18 cellular contexts compared by ENCODE assay signal in the genomic region with DNA sequence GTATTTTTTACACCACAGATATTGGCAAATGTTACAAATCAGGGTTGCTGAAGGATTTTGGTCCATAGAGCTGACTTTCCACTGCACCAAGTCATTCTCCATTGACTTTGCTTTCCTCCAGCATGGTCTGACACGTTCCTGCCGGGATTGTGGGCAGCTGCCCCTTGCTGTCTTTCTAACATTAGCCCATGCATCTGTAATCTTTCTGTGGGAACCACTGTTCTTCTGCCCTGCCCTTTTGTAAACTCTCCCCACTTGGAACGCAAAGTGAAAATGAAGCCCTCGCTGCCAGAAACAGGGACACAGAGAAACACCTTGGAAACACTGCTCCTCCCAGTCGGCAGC.
DNase-seq lines count a peak whose midpoint lies in the region; ATAC-seq and TF ChIP-seq lines count a peak whose summit lies in the region.
"Had no signal": no experiment of that assay in that cellular context is flagged by ENCODE, and none has a peak within 500 bp of the region (broad histone marks: within the 10 kb centered on the region; RNA-seq: fewer than 3 reads in every experiment).

No MANE protein-coding gene starts in this region.

- no peaks in the 10 kb centered on the region for H3K36me3 Mint-ChIP-seq in natural killer cell treated with Interleukin-12 subunit alpha and Interleukin-12 subunit beta and Interleukin-15 and Interleukin-18, amount 100 ng/mL, for 72 hours
- H3K36me3 Mint-ChIP-seq: activated naive CD8-positive, alpha-beta T cell treated with anti-CD3 and anti-CD28 coated beads for 36 hours had no signal

- TF ChIP-seq POLR2A in transverse colon (IDR thresholded peaks at IDR 0.05), result no peak

- peaks cover 56 to 58% of the 10 kb centered on the region in 2 donors for H3K4me1 Mint-ChIP-seq in natural killer cell treated with Interleukin-12 subunit alpha and Interleukin-12 subunit beta and Interleukin-15 and Interleukin-18, amount 100 ng/mL, for 72 hours (ENCODE audit: low read depth in 2 of 2)

- WGBS in transverse colon (ENCODE audit: low coverage in 1 of 2), 2 donors, result 37 to 46% methylated on average over 2 to 5 of the region's 5 CpGs

- H3K27me3 ChIP-seq in dorsolateral prefrontal cortex (no peaks in the 10 kb centered on the region), transverse colon (no peaks in the 10 kb centered on the region)
- H3K27me3 ChIP-seq: heart left ventricle had no signal

- no peak for ATAC-seq in natural killer cell treated with Interleukin-12 subunit alpha and Interleukin-12 subunit beta and Interleukin-15 and Interleukin-18, amount 100 ng/mL, for 72 hours
- no peak for ATAC-seq in HG02870 (IDR thresholded peaks at IDR 0.05; ENCODE audit: unreplicated experiment)
- ATAC-seq in HG03439 (IDR thresholded peaks at IDR 0.05; ENCODE audit: unreplicated experiment), result no peak
- ATAC-seq: activated CD4-positive, CD25-positive, alpha-beta regulatory T cell treated with anti-CD3 and anti-CD28 coated beads, Interleukin-2, amount 50 U/mL, for 24 hours; lower lobe of right lung; stimulated activated naive CD8-positive, alpha-beta T cell treated with anti-CD3 and anti-CD28 coated beads, Interleukin-15, Interleukin-2, amounts not matched to agents 100 U/mL and 50 U/mL, for 24 hours had no signal

- intact Hi-C loops in dorsolateral prefrontal cortex (cut with DNase I) (loop anchor here (2.0 to 10.0 kb wide), 5 partner anchors 171 to 584 kb away; a partner anchor contains a TSS), transverse colon (cut with DNase I; ENCODE audit: low total_unique reads) (no loop called here), OCI-LY7 (cut with micrococcal nuclease; ENCODE audit: unreplicated experiment) (no loop called here)

- H3K27ac ChIP-seq in RWPE1 (peak overlapping the region; percentile 44; the same call in 1 of the 2 replicates), dorsolateral prefrontal cortex (peak overlapping the region in 58 of 59 donors; percentile 36 to 96 (median 87)), transverse colon (peak overlapping the region; percentile 21 to 55 (median 46)), OCI-LY7 (ENCODE audit: low read depth, low read length, poor library complexity, severe bottlenecking) (no peak overlapping the region)
- H3K27ac ChIP-seq: heart left ventricle, lower lobe of right lung had no signal

- in situ Hi-C loops in transverse colon (cut with MboI; ENCODE audit: low pct_ligation_motif_present in 1 of 4, low pct_unique_long_range_greater_than_20kb in 1 of 4, low sequenced_read_pairs in 3 of 4), result no loop called here

- H3K4me3 Mint-ChIP-seq in natural killer cell treated with Interleukin-12 subunit alpha and Interleukin-12 subunit beta and Interleukin-15 and Interleukin-18, amount 100 ng/mL, for 72 hours, result peak overlapping the region; percentile 86
- H3K4me3 Mint-ChIP-seq: activated naive CD8-positive, alpha-beta T cell treated with anti-CD3 and anti-CD28 coated beads for 36 hours; activated T-helper 1 cell treated with anti-CD3 and anti-CD28 coated beads, Interleukin-12 subunit alpha, Interleukin-12 subunit beta, Interleukin-2, Interleukin-4 antibody, amounts not matched to agents 30 ng/mL and 10 ng/mL and 1 ng/mL, durations not matched to agents 14 hours and 24 hours and 36 hours; H9; nephron had no signal

- no peak overlapping the region for H3K4me2 ChIP-seq in OCI-LY7 (ENCODE audit: low read length)

- TF ChIP-seq CTCF in RWPE1 (conservative IDR thresholded peaks at IDR 0.05; ENCODE audit: low read depth) (no peak), dorsolateral prefrontal cortex (IDR thresholded peaks at IDR 0.05 in 54 of 56, conservative IDR thresholded peaks at IDR 0.05 in 2 of 56; ENCODE audit: low read depth in 1 of 56, partially characterized antibody in 56 of 56) (no peak), transverse colon (IDR thresholded peaks at IDR 0.05) (no peak), OCI-LY7 (conservative IDR thresholded peaks at IDR 0.05; ENCODE audit: low read length) (no peak)

- H3K36me3 ChIP-seq in transverse colon, result no peaks in the 10 kb centered on the region
- H3K36me3 ChIP-seq in OCI-LY7 (ENCODE audit: insufficient read depth, low read length), result no peaks in the 10 kb centered on the region
- H3K36me3 ChIP-seq: heart left ventricle, lower lobe of right lung had no signal

- DNase-seq in RWPE1 (ENCODE audit: low spot score) (no peak), dorsolateral prefrontal cortex (no peak), transverse colon (no peak), OCI-LY7 (ENCODE audit: low spot score) (no peak)
- no peak for DNase-seq in natural killer cell treated with Interleukin-12 subunit alpha and Interleukin-12 subunit beta and Interleukin-15 and Interleukin-18, amount 100 ng/mL, for 72 hours (ENCODE audit: low spot score)
- DNase-seq: activated CD8-positive, alpha-beta memory T cell treated with anti-CD3 and anti-CD28 coated beads for 24 hours; activated naive CD8-positive, alpha-beta T cell treated with anti-CD3 and anti-CD28 coated beads for 36 hours; Caco-2; H9; heart left ventricle; lower lobe of right lung; NCI-H526; stimulated activated naive CD8-positive, alpha-beta T cell treated with anti-CD3 and anti-CD28 coated beads, Interleukin-15, Interleukin-2, amounts not matched to agents 100 U/mL and 50 U/mL, for 24 hours had no signal

- no peak overlapping the region for H2AFZ ChIP-seq in OCI-LY7 (ENCODE audit: low read length)

- H4K20me1 ChIP-seq in OCI-LY7 (ENCODE audit: insufficient read depth, low read length), result no peaks in the 10 kb centered on the region

- POLR2A ChIA-PET in RWPE1 (lab: Yijun Ruan, JAX; ENCODE audit: low non-redundant PET), result no interaction called here
- POLR2A ChIA-PET in OCI-LY7 (lab: Charles Lee), result no interaction called here

- no peaks in the 10 kb centered on the region for H3K9me3 ChIP-seq in transverse colon
- H3K9me3 ChIP-seq in OCI-LY7 (ENCODE audit: low read length), result no peaks in the 10 kb centered on the region
- H3K9me3 ChIP-seq: Caco-2, heart left ventricle, lower lobe of right lung had no signal

- peak overlapping the region; percentile 89 to 95 for H3K27ac Mint-ChIP-seq in natural killer cell treated with Interleukin-12 subunit alpha and Interleukin-12 subunit beta and Interleukin-15 and Interleukin-18, amount 100 ng/mL, for 72 hours
- H3K27ac Mint-ChIP-seq: activated naive CD8-positive, alpha-beta T cell treated with anti-CD3 and anti-CD28 coated beads for 36 hours; activated T-helper 1 cell treated with anti-CD3 and anti-CD28 coated beads, Interleukin-12 subunit alpha, Interleukin-12 subunit beta, Interleukin-2, Interleukin-4 antibody, amounts not matched to agents 30 ng/mL and 10 ng/mL and 1 ng/mL, durations not matched to agents 14 hours and 24 hours and 36 hours had no signal

- peak overlapping the region in 54 of 59 donors; percentile 3 to 60 (median 36) for H3K4me3 ChIP-seq in dorsolateral prefrontal cortex
- H3K4me3 ChIP-seq in transverse colon, result no peak overlapping the region
- H3K4me3 ChIP-seq in OCI-LY7 (ENCODE audit: low read depth, low read length, poor library complexity, severe bottlenecking), result no peak overlapping the region
- H3K4me3 ChIP-seq: heart left ventricle, lower lobe of right lung had no signal

- BruUV-seq in OCI-LY7 (replicated peaks; lab: Mats Ljungman, UMichigan), result no TSS peak

- CTCF ChIA-PET in RWPE1 (lab: Yijun Ruan, JAX) (no interaction called here), OCI-LY7 (lab: Charles Lee; ENCODE audit: unreplicated experiment) (no interaction called here)

- no peaks in the 10 kb centered on the region for H3K79me2 ChIP-seq in OCI-LY7 (ENCODE audit: insufficient read depth, low read depth, low read length)

- H3K9me2 ChIP-seq in OCI-LY7 (ENCODE audit: insufficient read depth, low read length), result no peaks in the 10 kb centered on the region

- no peak for TF ChIP-seq EP300 in transverse colon (IDR thresholded peaks at IDR 0.05; ENCODE audit: low read depth)

- H3K27me3 Mint-ChIP-seq in natural killer cell treated with Interleukin-12 subunit alpha and Interleukin-12 subunit beta and Interleukin-15 and Interleukin-18, amount 100 ng/mL, for 72 hours, result no peaks in the 10 kb centered on the region

- peaks cover 3% of the 10 kb centered on the region for H3K9me3 Mint-ChIP-seq in natural killer cell treated with Interleukin-12 subunit alpha and Interleukin-12 subunit beta and Interleukin-15 and Interleukin-18, amount 100 ng/mL, for 72 hours
- H3K9me3 Mint-ChIP-seq: activated naive CD8-positive, alpha-beta T cell treated with anti-CD3 and anti-CD28 coated beads for 36 hours; activated T-helper 1 cell treated with anti-CD3 and anti-CD28 coated beads, Interleukin-12 subunit alpha, Interleukin-12 subunit beta, Interleukin-2, Interleukin-4 antibody, amounts not matched to agents 30 ng/mL and 10 ng/mL and 1 ng/mL, durations not matched to agents 14 hours and 24 hours and 36 hours; H9; nephron had no signal

- H3K4me1 ChIP-seq in transverse colon, result peaks cover 0 to 27% (median 8%) of the 10 kb centered on the region in 4 donors
- peaks cover 4% of the 10 kb centered on the region for H3K4me1 ChIP-seq in OCI-LY7 (ENCODE audit: insufficient read depth, low read length, poor library complexity, severe bottlenecking)

Comparison
In these comparisons a context has a peak if more than half of its experiments do, and no peak if none do; other contexts are left out.
1. H3K4me3 ChIP-seq: peak in dorsolateral prefrontal cortex (54 of 59); none in transverse colon (0 of 4) and OCI-LY7 (single experiment).
2. intact Hi-C loops: an anchor here in dorsolateral prefrontal cortex (2.0 to 10.0 kb wide); none called in transverse colon and OCI-LY7.